ENCODE assay signal across 30 cellular contexts in genomic region chr7:1557771-1558170, GRCh38. TPM values are rescaled to one million over a fixed set of nuclear protein-coding genes. Genes with fewer than 3 reads are reported as not detected.
DNase-seq lines count a peak whose midpoint lies in the region; ATAC-seq and TF ChIP-seq lines count a peak whose summit lies in the region.
"Had no signal": no experiment of that assay in that cellular context is flagged by ENCODE, and none has a peak within 500 bp of the region (broad histone marks: within the 10 kb centered on the region; RNA-seq: fewer than 3 reads in every experiment).

No MANE protein-coding gene starts in this region.

- H2AFZ ChIP-seq in PC-9 (no peak overlapping the region), osteoblast (ENCODE audit: low read length) (no peak overlapping the region), smooth muscle cell (ENCODE audit: low read depth) (no peak overlapping the region)
- H2AFZ ChIP-seq: GM23338 had no signal

- peaks cover 9% of the 10 kb centered on the region for H4K20me1 ChIP-seq in PC-9 (ENCODE audit: insufficient read depth)
- no peaks in the 10 kb centered on the region for H4K20me1 ChIP-seq in osteoblast (ENCODE audit: insufficient read depth, low read length)
- no peaks in the 10 kb centered on the region for H4K20me1 ChIP-seq in smooth muscle cell (ENCODE audit: low read depth)

- H3K27ac ChIP-seq in PC-9 = no peak overlapping the region
- no peak overlapping the region for H3K27ac ChIP-seq in osteoblast (ENCODE audit: low read depth, low read length)
- H3K27ac ChIP-seq in spleen = no peak overlapping the region
- no peak overlapping the region for H3K27ac ChIP-seq in smooth muscle cell (ENCODE audit: low read depth)
- H3K27ac ChIP-seq: brain microvascular endothelial cell, gastroesophageal sphincter had no signal

- no peak overlapping the region for H3K4me3 ChIP-seq in PC-9
- H3K4me3 ChIP-seq in osteoblast (ENCODE audit: insufficient read depth, low read length) = no peak overlapping the region
- no peak overlapping the region for H3K4me3 ChIP-seq in spleen
- H3K4me3 ChIP-seq in smooth muscle cell = no peak overlapping the region
- H3K4me3 ChIP-seq: gastroesophageal sphincter, GM23338, skin epidermis had no signal

- H3K36me3 ChIP-seq in PC-9 (ENCODE audit: low read depth) (no peaks in the 10 kb centered on the region), osteoblast (ENCODE audit: insufficient read depth, low read length) (no peaks in the 10 kb centered on the region), spleen (no peaks in the 10 kb centered on the region), smooth muscle cell (ENCODE audit: low read depth) (no peaks in the 10 kb centered on the region)
- H3K36me3 ChIP-seq: brain microvascular endothelial cell, gastroesophageal sphincter had no signal

- intact Hi-C loops in Calu3 (cut with micrococcal nuclease; ENCODE audit: unreplicated experiment) = loop anchor here (2.0 to 5.0 kb wide), 2 partner anchors 25 to 50 kb away; no protein-coding TSS in a partner anchor
- intact Hi-C loops in PC-9 (cut with micrococcal nuclease; ENCODE audit: unreplicated experiment) = loop anchor here (2.0 kb wide), 1 partner anchor 13 kb away; the partner anchor contains the start of gene PSMG3
- intact Hi-C loops in spleen (cut with DNase I; ENCODE audit: low total_unique reads) = no loop called here

- no peaks in the 10 kb centered on the region for H3K9me2 ChIP-seq in PC-9 (ENCODE audit: insufficient read depth)

- BruUV-seq in Calu3 (replicated peaks; lab: Mats Ljungman, UMichigan) (no TSS peak), PC-9 (replicated peaks; lab: Mats Ljungman, UMichigan) (no TSS peak)

- no peak for ATAC-seq in GM18873 (IDR thresholded peaks at IDR 0.05; ENCODE audit: low FRiP score, unreplicated experiment)
- ATAC-seq in GM21423 (IDR thresholded peaks at IDR 0.05; ENCODE audit: unreplicated experiment) = no peak
- ATAC-seq: activated T-helper 17 cell treated with anti-CD3 and anti-CD28 coated beads, Interleukin-2, amount 50 U/mL, for 72 hours; gastroesophageal sphincter; naive thymus-derived CD8-positive, alpha-beta T cell had no signal

- TF ChIP-seq CTCF in Calu3 (IDR thresholded peaks at IDR 0.05; ENCODE audit: unreplicated experiment) (no peak), PC-9 (conservative IDR thresholded peaks at IDR 0.05) (no peak), osteoblast (IDR thresholded peaks at IDR 0.05; ENCODE audit: extremely low read depth, low read depth, low read length) (no peak), spleen (IDR thresholded peaks at IDR 0.05 in 8 of 11, conservative IDR thresholded peaks at IDR 0.05 in 3 of 11) (no peak), smooth muscle cell (IDR thresholded peaks at IDR 0.05; ENCODE audit: borderline replicate concordance, insufficient read depth, poor library complexity, severe bottlenecking) (no peak)

- H3K27me3 Mint-ChIP-seq in Calu3 (ENCODE audit: unreplicated experiment) = no peaks in the 10 kb centered on the region
- H3K27me3 Mint-ChIP-seq: activated CD4-positive, alpha-beta memory T cell treated with anti-CD3 and anti-CD28 coated beads, Interleukin-2, amount 10 ng/mL, durations not matched to agents 7 days and 5 days; activated naive CD4-positive, alpha-beta T cell treated with anti-CD3 and anti-CD28 coated beads, Interleukin-2, amount 50 U/mL, for 24 hours; activated T-helper 17 cell treated with anti-CD3 and anti-CD28 coated beads, Interleukin-2, amount 50 U/mL, for 72 hours; naive thymus-derived CD8-positive, alpha-beta T cell had no signal

- no peak overlapping the region for H3K9ac ChIP-seq in smooth muscle cell (ENCODE audit: low read depth)

- WGBS in spleen, 5 donors = 87 to 94% (median 90%) methylated on average over 10 of the region's 10 CpGs
- WGBS in smooth muscle cell (ENCODE audit: low lambda C conversion rate) = 93% methylated on average over 9 of the region's 10 CpGs

- H3K4me1 Mint-ChIP-seq in Calu3 (ENCODE audit: low read depth, unreplicated experiment) = peaks cover 60% of the 10 kb centered on the region
- H3K4me1 Mint-ChIP-seq: activated CD4-positive, alpha-beta memory T cell treated with anti-CD3 and anti-CD28 coated beads, Interleukin-2, amount 10 ng/mL, durations not matched to agents 7 days and 5 days; activated naive CD4-positive, alpha-beta T cell treated with anti-CD3 and anti-CD28 coated beads, Interleukin-2, amount 50 U/mL, for 24 hours; activated T-helper 17 cell treated with anti-CD3 and anti-CD28 coated beads, Interleukin-2, amount 50 U/mL, for 72 hours had no signal

- H3K36me3 Mint-ChIP-seq in Calu3 (ENCODE audit: insufficient read depth, unreplicated experiment) = peaks cover 75% of the 10 kb centered on the region
- H3K36me3 Mint-ChIP-seq: activated naive CD4-positive, alpha-beta T cell treated with anti-CD3 and anti-CD28 coated beads, Interleukin-2, amount 50 U/mL, for 24 hours; naive thymus-derived CD8-positive, alpha-beta T cell had no signal

- H3K27me3 ChIP-seq in PC-9 (ENCODE audit: insufficient read depth, low read depth) (no peaks in the 10 kb centered on the region), osteoblast (ENCODE audit: insufficient read depth, low read length) (no peaks in the 10 kb centered on the region), spleen (replicated peaks in 1 of 7) (peaks cover 0 to 40% (median 0%) of the 10 kb centered on the region in 7 donors), smooth muscle cell (ENCODE audit: low read depth) (no peaks in the 10 kb centered on the region)
- H3K27me3 ChIP-seq: brain microvascular endothelial cell had no signal

- H3K4me1 ChIP-seq in PC-9 (replicated peaks; ENCODE audit: insufficient read depth) (peaks cover 62% of the 10 kb centered on the region), osteoblast (ENCODE audit: insufficient read depth, low read length) (peaks cover 13% of the 10 kb centered on the region), spleen (peaks cover 0 to 18% (median 6%) of the 10 kb centered on the region in 6 donors), smooth muscle cell (ENCODE audit: low read depth) (no peaks in the 10 kb centered on the region)

- H3K9me3 Mint-ChIP-seq in Calu3 (ENCODE audit: low read depth, unreplicated experiment) = no peaks in the 10 kb centered on the region
- H3K9me3 Mint-ChIP-seq: activated CD4-positive, alpha-beta memory T cell treated with anti-CD3 and anti-CD28 coated beads, Interleukin-2, amount 10 ng/mL, durations not matched to agents 7 days and 5 days; activated naive CD4-positive, alpha-beta T cell treated with anti-CD3 and anti-CD28 coated beads, Interleukin-2, amount 50 U/mL, for 24 hours; activated T-helper 17 cell treated with anti-CD3 and anti-CD28 coated beads, Interleukin-2, amount 50 U/mL, for 72 hours; GM23338; naive thymus-derived CD8-positive, alpha-beta T cell had no signal

- H3K79me2 ChIP-seq in PC-9 (ENCODE audit: low read depth) = peaks cover 16% of the 10 kb centered on the region
- H3K79me2 ChIP-seq in osteoblast (ENCODE audit: insufficient read depth, low read length) = no peaks in the 10 kb centered on the region
- H3K79me2 ChIP-seq in smooth muscle cell (ENCODE audit: low read depth) = no peaks in the 10 kb centered on the region

- CTCF ChIA-PET in Calu3 (lab: Charles Lee) (no interaction called here), PC-9 (lab: Charles Lee) (no interaction called here)

- H3K4me3 Mint-ChIP-seq in Calu3 (ENCODE audit: low read depth, unreplicated experiment) = peak overlapping the region; percentile 33
- H3K4me3 Mint-ChIP-seq: activated CD4-positive, alpha-beta memory T cell treated with anti-CD3 and anti-CD28 coated beads, Interleukin-2, amount 10 ng/mL, durations not matched to agents 7 days and 5 days; activated naive CD4-positive, alpha-beta T cell treated with anti-CD3 and anti-CD28 coated beads, Interleukin-2, amount 50 U/mL, for 24 hours; activated T-helper 17 cell treated with anti-CD3 and anti-CD28 coated beads, Interleukin-2, amount 50 U/mL, for 72 hours; GM23338; naive thymus-derived CD8-positive, alpha-beta T cell had no signal

- H3F3A ChIP-seq in PC-9 (ENCODE audit: insufficient read depth, low read depth) (peaks cover 35% of the 10 kb centered on the region), smooth muscle cell (ENCODE audit: low read depth) (no peaks in the 10 kb centered on the region)

- POLR2A ChIA-PET in PC-9 (lab: Charles Lee; ENCODE audit: unreplicated experiment) = no interaction called here

- DNase-seq in Calu3 (no peak), PC-9 (no peak), iPS-NIHi11 (ENCODE audit: low spot score) (peak; percentile 9), osteoblast (ENCODE audit: insufficient read length, low spot score, missing footprints) (peak; percentile 88), spleen (no peak), smooth muscle cell (lab: John Stamatoyannopoulos, UW; ENCODE audit: unreplicated experiment) (no peak)
- DNase-seq: activated CD4-positive, alpha-beta memory T cell treated with anti-CD3 and anti-CD28 coated beads, Interleukin-2, amount 10 ng/mL, durations not matched to agents 7 days and 5 days; activated CD8-positive, alpha-beta memory T cell treated with anti-CD3 and anti-CD28 coated beads, Interleukin-2, amount 50 U/mL, for 4 hours; amygdala; brain microvascular endothelial cell; DMS79 treated with DMSO at 0.1 percent for 48 hours; GF-D8; hypothalamus; KBM-7; naive thymus-derived CD8-positive, alpha-beta T cell; NCI-H1092 treated with DMSO at 0.1 percent for 48 hours; NCI-H446; NCI-H748 treated with DMSO at 0.1 percent for 48 hours; retina; stimulated activated naive CD4-positive, alpha-beta T cell had no signal

- peak overlapping the region; percentile 81 for H3K27ac Mint-ChIP-seq in Calu3 (ENCODE audit: unreplicated experiment)
- H3K27ac Mint-ChIP-seq: activated CD4-positive, alpha-beta memory T cell treated with anti-CD3 and anti-CD28 coated beads, Interleukin-2, amount 10 ng/mL, durations not matched to agents 7 days and 5 days; activated naive CD4-positive, alpha-beta T cell treated with anti-CD3 and anti-CD28 coated beads, Interleukin-2, amount 50 U/mL, for 24 hours; activated T-helper 17 cell treated with anti-CD3 and anti-CD28 coated beads, Interleukin-2, amount 50 U/mL, for 72 hours; GM23338 had no signal

- no peak for TF ChIP-seq POLR2A in spleen (IDR thresholded peaks at IDR 0.05)

- no peaks in the 10 kb centered on the region for H3K9me3 ChIP-seq in PC-9 (ENCODE audit: insufficient read depth, low read depth)
- H3K9me3 ChIP-seq in osteoblast (ENCODE audit: low read depth, low read length) = no peaks in the 10 kb centered on the region
- H3K9me3 ChIP-seq in spleen = no peaks in the 10 kb centered on the region
- H3K9me3 ChIP-seq in smooth muscle cell (replicated peaks; ENCODE audit: low read depth) = no peaks in the 10 kb centered on the region
- H3K9me3 ChIP-seq: gastroesophageal sphincter had no signal

- H3K4me2 ChIP-seq in PC-9 (peak overlapping the region; percentile 76; the same call in 1 of the 2 replicates), osteoblast (ENCODE audit: insufficient read depth, low read length) (no peak overlapping the region), smooth muscle cell (no peak overlapping the region)
- H3K4me2 ChIP-seq: GM23338 had no signal

RNA-seq across cellular contexts. Expression of gene TMEM184A, which starts 1.8 kb away (rescaled TPM):
- total RNA-seq in Calu3 (2022) (61.9 and 75.8 TPM in 2 replicates), PC-9 (2021) (21.4 TPM in 2 replicates), osteoblast (under 0.01 TPM in 2 replicates), spleen (under 1 TPM in 3 of 7 donors, not detected in 4; 0.17 to 0.39 (median 0.28) TPM), smooth muscle cell (4.8 and 6.6 TPM in 2 replicates)
- polyA plus RNA-seq in spleen (under 1 TPM; 0.09 to 0.26 (median 0.15) TPM), smooth muscle cell (1.6 and 4.5 TPM in 2 replicates)
- total RNA-seq: activated CD4-positive, alpha-beta memory T cell treated with anti-CD3 and anti-CD28 coated beads, Interleukin-2, amount 10 ng/mL, durations not matched to agents 7 days and 5 days; activated T-helper 17 cell treated with anti-CD3 and anti-CD28 coated beads, Interleukin-2, amount 50 U/mL, for 72 hours; mononuclear cell; naive thymus-derived CD8-positive, alpha-beta T cell; RPMI7951; T-helper 1 cell treated with Interleukin-12 subunit alpha and Interleukin-12 subunit beta and Interleukin-4 antibody, amounts not matched to agents 30 ng/mL and 1 ng/mL, for 36 hours had no signal

RNA-seq across cellular contexts. Expression of gene PSMG3, which starts 12.1 kb away (rescaled TPM):
- total RNA-seq in Calu3 (2022) (64.0 and 67.2 TPM in 2 replicates), PC-9 (2021) (63.3 and 78.9 TPM in 2 replicates), osteoblast (32.1 and 38.7 TPM in 2 replicates), spleen (10 to 100 TPM; 18.2 to 41.1 (median 23.0) TPM), smooth muscle cell (24.5 and 30.7 TPM in 2 replicates)
- polyA plus RNA-seq in spleen (10 to 100 TPM; 84.5 to 89.9 (median 86.7) TPM), smooth muscle cell (45.2 and 45.3 TPM in 2 replicates)

RNA-seq across cellular contexts. Expression of gene MAFK, which starts 27.3 kb away (rescaled TPM):
- total RNA-seq in Calu3 (2022) (105 and 113 TPM in 2 replicates), PC-9 (2021) (43.1 and 70.8 TPM in 2 replicates), osteoblast (19.7 and 21.7 TPM in 2 replicates), spleen (10 to 100 TPM; 11.2 to 36.6 (median 27.0) TPM), smooth muscle cell (8.5 and 8.8 TPM in 2 replicates)
- polyA plus RNA-seq in spleen (10 to 100 TPM in 2 of 3 donors, 1 to 10 TPM in 1; 8.9 to 30.4 (median 10.3) TPM), smooth muscle cell (2.8 and 4.4 TPM in 2 replicates)

RNA-seq across cellular contexts. Expression of gene INTS1, which starts 53.6 kb away (rescaled TPM):
- total RNA-seq in Calu3 (2022) (177 and 192 TPM in 2 replicates), PC-9 (2021) (124 and 170 TPM in 2 replicates), osteoblast (53.0 and 66.2 TPM in 2 replicates), spleen (10 to 100 TPM; 47.3 to 95.7 (median 79.0) TPM), smooth muscle cell (18.2 and 18.9 TPM in 2 replicates)
- polyA plus RNA-seq in spleen (100 to 1,000 TPM in 1 of 3 donors, 10 to 100 TPM in 2; 51.4 to 126 (median 80.3) TPM), smooth muscle cell (48.0 and 51.2 TPM in 2 replicates)

Comparison
In these comparisons a context has a peak if more than half of its experiments do, and no peak if none do; other contexts are left out.
1. DNase-seq: peak in iPS-NIHi11 (single experiment) and osteoblast (single experiment); none in Calu3 (single experiment), PC-9 (0 of 2), spleen (single experiment) and smooth muscle cell (single experiment).